Comparison of ENCODE assay signal across 24 cellular contexts in the genomic region with DNA sequence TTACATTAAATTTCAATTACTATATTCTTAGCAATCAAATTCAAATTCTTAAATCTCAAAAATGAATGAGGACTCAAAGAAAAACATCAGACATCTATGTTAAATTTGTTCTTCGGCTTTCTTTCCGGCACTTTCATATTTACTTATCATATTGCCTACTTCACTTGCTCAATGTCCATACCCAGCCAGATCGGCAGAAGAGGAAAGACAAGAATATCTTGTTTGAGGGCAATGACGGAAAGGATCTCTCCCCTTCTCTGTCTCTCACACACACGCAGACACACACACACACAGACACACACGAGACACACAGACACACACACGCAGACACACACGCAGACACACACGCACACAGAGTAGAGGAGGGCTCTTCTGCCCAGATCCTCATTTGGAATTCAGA.
"Had no signal": no experiment of that assay in that cellular context is flagged by ENCODE, and none has a peak within 500 bp of the region (broad histone marks: within the 10 kb centered on the region; RNA-seq: fewer than 3 reads in every experiment).

No MANE protein-coding gene starts in this region.

- H3K27ac Mint-ChIP-seq: activated CD4-positive, alpha-beta T cell treated with anti-CD3 and anti-CD28 coated beads for 36 hours; activated naive CD4-positive, alpha-beta T cell treated with anti-CD3 and anti-CD28 coated beads, Interleukin-2, amount 50 U/mL, for 72 hours; activated T-cell treated with anti-CD3 and anti-CD28 coated beads, Interleukin-2, amount 50 U/mL, for 24 hours; activated T-helper 17 cell treated with anti-CD3 and anti-CD28 coated beads, Interleukin-2, amount 50 U/mL, for 72 hours; effector memory CD8-positive, alpha-beta T cell; mesothelial cell of epicardium; natural killer cell; WTC11 had no signal

- H3K36me3 ChIP-seq: colonic mucosa, esophagus squamous epithelium, heart right ventricle, left lung, thoracic aorta, upper lobe of right lung had no signal

- H3K27me3 ChIP-seq: colonic mucosa, dorsolateral prefrontal cortex, esophagus squamous epithelium, heart right ventricle, left lung, upper lobe of right lung had no signal

- H3K4me1 Mint-ChIP-seq: natural killer cell, WTC11 had no signal

- DNase-seq: activated CD4-positive, alpha-beta T cell treated with anti-CD3 and anti-CD28 coated beads for 36 hours; activated CD4-positive, alpha-beta T cell treated with anti-CD3 and anti-CD28 coated beads, Interleukin-2, amount 50 U/mL, for 4 hours; activated CD8-positive, alpha-beta memory T cell treated with anti-CD3 and anti-CD28 coated beads for 24 hours; activated CD8-positive, alpha-beta memory T cell treated with anti-CD3 and anti-CD28 coated beads, Interleukin-2, amount 50 U/mL, for 4 hours; activated T-cell treated with anti-CD3 and anti-CD28 coated beads, Interleukin-2, amount 50 U/mL, for 24 hours; colonic mucosa; dorsolateral prefrontal cortex; effector memory CD8-positive, alpha-beta T cell; esophagus squamous epithelium; heart right ventricle; left lung; natural killer cell; psoas muscle; right cardiac atrium; stimulated activated CD4-positive, alpha-beta T cell treated with anti-CD3 and anti-CD28 coated beads, Interleukin-4, amount 100 ng/mL, for 24 hours; stimulated activated naive CD4-positive, alpha-beta T cell treated with Interleukin-2 at 50 U/mL for 16 hours; T-helper 1 cell; upper lobe of right lung had no signal

- H3K9me3 ChIP-seq: colonic mucosa, esophagus squamous epithelium, heart right ventricle, left lung, psoas muscle, thoracic aorta, upper lobe of right lung had no signal

- H3K27ac ChIP-seq: colonic mucosa, dorsolateral prefrontal cortex, esophagus squamous epithelium, heart right ventricle, left lung, psoas muscle, thoracic aorta, upper lobe of right lung had no signal

- H3K4me3 ChIP-seq: colonic mucosa, dorsolateral prefrontal cortex, esophagus squamous epithelium, heart right ventricle, left lung, lung, psoas muscle, thoracic aorta, upper lobe of right lung had no signal

- H3K4me1 ChIP-seq: colonic mucosa, heart right ventricle, left lung, psoas muscle, upper lobe of right lung had no signal

- H3K9me3 Mint-ChIP-seq: activated T-cell treated with anti-CD3 and anti-CD28 coated beads, Interleukin-2, amount 50 U/mL, for 24 hours; activated T-helper 17 cell treated with anti-CD3 and anti-CD28 coated beads, Interleukin-2, amount 50 U/mL, for 72 hours; effector memory CD8-positive, alpha-beta T cell; natural killer cell had no signal

- H3K27me3 Mint-ChIP-seq: activated T-cell treated with anti-CD3 and anti-CD28 coated beads, Interleukin-2, amount 50 U/mL, for 24 hours; activated T-helper 17 cell treated with anti-CD3 and anti-CD28 coated beads, Interleukin-2, amount 50 U/mL, for 72 hours had no signal

- H3K4me3 Mint-ChIP-seq: activated CD4-positive, alpha-beta T cell treated with anti-CD3 and anti-CD28 coated beads for 36 hours; activated T-cell treated with anti-CD3 and anti-CD28 coated beads, Interleukin-2, amount 50 U/mL, for 24 hours; activated T-helper 17 cell treated with anti-CD3 and anti-CD28 coated beads, Interleukin-2, amount 50 U/mL, for 72 hours; effector memory CD8-positive, alpha-beta T cell; mesothelial cell of epicardium; natural killer cell; WTC11 had no signal

- H3K36me3 Mint-ChIP-seq: mesothelial cell of epicardium, natural killer cell had no signal
